In genomic region chr4:87865960-87866598, GRCh38 we compare ENCODE assay signal across 14 cellular contexts. TPM values are rescaled to one million over a fixed set of nuclear protein-coding genes. Genes with fewer than 3 reads are reported as not detected.
DNase-seq lines count a peak whose midpoint lies in the region; ATAC-seq, FAIRE-seq and TF ChIP-seq lines count a peak whose summit lies in the region.
"Had no signal": no experiment of that assay in that cellular context is flagged by ENCODE, and none has a peak within 500 bp of the region (broad histone marks: within the 10 kb centered on the region; RNA-seq: fewer than 3 reads in every experiment).

No MANE protein-coding gene starts in this region.

- H3K36me3 ChIP-seq in HAP-1 (replicated peaks) (no peaks in the 10 kb centered on the region), astrocyte (ENCODE audit: insufficient read depth, low read length) (no peaks in the 10 kb centered on the region), keratinocyte (ENCODE audit: control insufficient read depth in 2 of 2, extremely low read depth in 1 of 2, insufficient read depth in 2 of 2, low read length in 2 of 2) (no peaks in the 10 kb centered on the region), upper lobe of left lung (no peaks in the 10 kb centered on the region)

- H3K36me3 Mint-ChIP-seq in astrocyte (ENCODE audit: low read depth, unreplicated experiment) (no peaks in the 10 kb centered on the region), type B pancreatic cell (no peaks in the 10 kb centered on the region)

- peak; percentile 43 for FAIRE-seq in astrocyte (lab: Jason Lieb, UNC)
- peak; percentile 5 for FAIRE-seq in keratinocyte (lab: Jason Lieb, UNC)
- no peak for FAIRE-seq in GM19239 (lab: Jason Lieb, UNC)

- TF ChIP-seq EP300 in upper lobe of left lung (IDR thresholded peaks at IDR 0.05) = no peak

- H3K27me3 ChIP-seq in HAP-1 (ENCODE audit: low read depth) (no peaks in the 10 kb centered on the region), astrocyte (ENCODE audit: insufficient read depth, low read length) (no peaks in the 10 kb centered on the region), keratinocyte (ENCODE audit: control insufficient read depth, extremely low read depth, insufficient read depth, low read length) (no peaks in the 10 kb centered on the region), upper lobe of left lung (no peaks in the 10 kb centered on the region)
- H3K27me3 ChIP-seq: dorsolateral prefrontal cortex had no signal

- no peaks in the 10 kb centered on the region for H3K9me1 ChIP-seq in keratinocyte (ENCODE audit: control insufficient read depth, extremely low read depth, insufficient read depth, low read length)

- H4K20me1 ChIP-seq in astrocyte (ENCODE audit: insufficient read depth, low read length) = no peaks in the 10 kb centered on the region
- H4K20me1 ChIP-seq in keratinocyte (ENCODE audit: control insufficient read depth, extremely low read depth, insufficient read depth, low read length) = no peaks in the 10 kb centered on the region

- H3K9me3 ChIP-seq in HAP-1 = no peaks in the 10 kb centered on the region
- H3K9me3 ChIP-seq in astrocyte (ENCODE audit: insufficient read depth, low read depth, low read length) = no peaks in the 10 kb centered on the region
- no peaks in the 10 kb centered on the region for H3K9me3 ChIP-seq in keratinocyte (ENCODE audit: control insufficient read depth, low read depth, low read length)
- no peaks in the 10 kb centered on the region for H3K9me3 ChIP-seq in upper lobe of left lung

- H3K4me2 ChIP-seq in astrocyte (ENCODE audit: low read length) (peak overlapping the region; percentile 71), keratinocyte (ENCODE audit: control insufficient read depth, extremely low read depth, insufficient read depth, low read depth, low read length) (no peak overlapping the region)

- DNase-seq in HAP-1 (ENCODE audit: low spot score in 2 of 2) (peak; percentile 72 to 78), astrocyte (ENCODE audit: low read depth) (peak; percentile 57), keratinocyte (ENCODE audit: low read depth, low spot score) (no peak), type B pancreatic cell (ENCODE audit: extremely low spot score, unreplicated experiment) (no peak), GM19239 (ENCODE audit: insufficient read length, low spot score) (no peak), upper lobe of left lung (no peak)
- DNase-seq: activated naive CD4-positive, alpha-beta T cell treated with anti-CD3 and anti-CD28 coated beads for 36 hours; dorsolateral prefrontal cortex; GDM1; GOT3; hippocampal formation; MM.1S; NCI-H526 had no signal

- H3K9me3 Mint-ChIP-seq in astrocyte (ENCODE audit: unreplicated experiment) (peaks cover 1% of the 10 kb centered on the region), type B pancreatic cell (no peaks in the 10 kb centered on the region)
- H3K9me3 Mint-ChIP-seq: activated naive CD4-positive, alpha-beta T cell treated with anti-CD3 and anti-CD28 coated beads for 36 hours had no signal

- H3K27me3 Mint-ChIP-seq in astrocyte (ENCODE audit: low read depth, unreplicated experiment) = no peaks in the 10 kb centered on the region
- no peaks in the 10 kb centered on the region for H3K27me3 Mint-ChIP-seq in type B pancreatic cell

- H3K4me1 Mint-ChIP-seq in astrocyte (ENCODE audit: low read depth, unreplicated experiment) = peaks cover 32% of the 10 kb centered on the region
- peaks cover 15% of the 10 kb centered on the region for H3K4me1 Mint-ChIP-seq in type B pancreatic cell (ENCODE audit: unreplicated experiment)

- H2AFZ ChIP-seq in astrocyte (ENCODE audit: low read depth, low read length) = peak overlapping the region; percentile 48
- no peak overlapping the region for H2AFZ ChIP-seq in keratinocyte (ENCODE audit: control insufficient read depth, low read length)

- in situ Hi-C loops in HAP-1 (cut with MboI; ENCODE audit: low sequenced_read_pairs) = no loop called here

- H3K27ac ChIP-seq in astrocyte (ENCODE audit: low read depth, low read length) = peak overlapping the region; percentile 63
- H3K27ac ChIP-seq in keratinocyte (ENCODE audit: control insufficient read depth, insufficient read depth, low read length) = no peak overlapping the region
- no peak overlapping the region for H3K27ac ChIP-seq in upper lobe of left lung
- H3K27ac ChIP-seq: dorsolateral prefrontal cortex had no signal

- H3K79me2 ChIP-seq in astrocyte (ENCODE audit: insufficient read depth, low read length) (no peaks in the 10 kb centered on the region), keratinocyte (ENCODE audit: control insufficient read depth, insufficient read depth, low read length) (no peaks in the 10 kb centered on the region)

- TF ChIP-seq CTCF in astrocyte (IDR thresholded peaks at IDR 0.05; ENCODE audit: insufficient read depth, low read depth, low read length) = no peak
- no peak for TF ChIP-seq CTCF in keratinocyte (optimal IDR thresholded peaks at IDR 0.05 in 1 of 3, IDR thresholded peaks at IDR 0.05 in 1 of 3, conservative IDR thresholded peaks at IDR 0.05 in 1 of 3; ENCODE audit: extremely low read depth in 1 of 3, insufficient read depth in 2 of 3, low read length in 3 of 3)
- TF ChIP-seq CTCF in type B pancreatic cell (conservative IDR thresholded peaks at IDR 0.05) = no peak
- TF ChIP-seq CTCF in upper lobe of left lung (IDR thresholded peaks at IDR 0.05) = no peak

- no peak overlapping the region for H3K4me3 ChIP-seq in HAP-1
- no peak overlapping the region for H3K4me3 ChIP-seq in astrocyte (ENCODE audit: insufficient read depth, low read depth, low read length)
- H3K4me3 ChIP-seq in keratinocyte (ENCODE audit: control insufficient read depth in 2 of 3, extremely low read depth in 1 of 3, insufficient read depth in 2 of 3, low read depth in 1 of 3, low read length in 3 of 3) = no peak overlapping the region
- no peak overlapping the region for H3K4me3 ChIP-seq in upper lobe of left lung
- H3K4me3 ChIP-seq: dorsolateral prefrontal cortex had no signal

- dilution Hi-C loops in keratinocyte (cut with MboI; ENCODE audit: extremely low pct_ligation_motif_present, low sequenced_read_pairs) = loop anchor here (25.0 kb wide), 2 partner anchors 96 to 346 kb away; no protein-coding TSS in a partner anchor

- ATAC-seq in HG03442 (IDR thresholded peaks at IDR 0.05; ENCODE audit: unreplicated experiment) (no peak), upper lobe of left lung (ENCODE audit: low FRiP score in 2 of 2) (no peak)

- TF ChIP-seq POLR2A in upper lobe of left lung (IDR thresholded peaks at IDR 0.05) = no peak

- 64 to 74% methylated on average over 1 of the region's 1 CpG for whole genome bisulfite sequencing in upper lobe of left lung, 2 donors

- H3K27ac Mint-ChIP-seq in astrocyte (ENCODE audit: unreplicated experiment) (peak overlapping the region; percentile 96), type B pancreatic cell (peak overlapping the region; percentile 83)
- H3K27ac Mint-ChIP-seq: activated naive CD4-positive, alpha-beta T cell treated with anti-CD3 and anti-CD28 coated beads for 36 hours had no signal

- H3K4me3 Mint-ChIP-seq in astrocyte (ENCODE audit: unreplicated experiment) = peak overlapping the region; percentile 63
- H3K4me3 Mint-ChIP-seq in type B pancreatic cell = peak overlapping the region; percentile 46
- H3K4me3 Mint-ChIP-seq: activated naive CD4-positive, alpha-beta T cell treated with anti-CD3 and anti-CD28 coated beads for 36 hours had no signal

- H3K4me1 ChIP-seq in HAP-1 (peaks cover 16% of the 10 kb centered on the region), astrocyte (ENCODE audit: insufficient read depth, low read length) (peaks cover 17% of the 10 kb centered on the region), keratinocyte (ENCODE audit: control insufficient read depth, extremely low read depth, insufficient read depth, low read length) (no peaks in the 10 kb centered on the region), upper lobe of left lung (peaks cover 0 to 11% (median 6%) of the 10 kb centered on the region in 4 donors)

- peak overlapping the region; percentile 56 for H3K9ac ChIP-seq in astrocyte (ENCODE audit: low read length)
- H3K9ac ChIP-seq in keratinocyte (ENCODE audit: control insufficient read depth, extremely low read depth, insufficient read depth, low read length) = no peak overlapping the region

RNA-seq across cellular contexts. Expression of gene MEPE, which starts 33.3 kb away (rescaled TPM):
- total RNA-seq in astrocyte (not detected in 2 replicates), type B pancreatic cell (ENCODE audit: low replicate concordance) (not detected in 2 replicates), upper lobe of left lung (not detected)
- not detected in 3 replicates for polyA plus RNA-seq in keratinocyte
- not detected for polyA plus RNA-seq in keratinocyte (2011; ENCODE audit: low read depth)
- polyA plus RNA-seq in keratinocyte (2011; cell fraction: cytosol; rRNA removed) = not detected in 2 replicates
- polyA plus RNA-seq in keratinocyte (2011; cell fraction: nucleus; rRNA removed) = not detected in 2 replicates
- not detected in 2 replicates for polyA plus RNA-seq in keratinocyte (2012; ENCODE audit: low replicate concordance)
- not detected in 3 replicates for polyA minus RNA-seq in keratinocyte
- not detected for polyA minus RNA-seq in keratinocyte (2011; cell fraction: cytosol; rRNA and poly(A)+ RNA removed)
- polyA minus RNA-seq in keratinocyte (2011; cell fraction: nucleus; rRNA and poly(A)+ RNA removed) = not detected in 2 replicates
- total RNA-seq: activated naive CD4-positive, alpha-beta T cell treated with anti-CD3 and anti-CD28 coated beads for 36 hours had no signal

Comparison
In these comparisons a context has a peak if more than half of its experiments do, and no peak if none do; other contexts are left out.
1. DNase-seq: peak in HAP-1 (2 of 2) and astrocyte (single experiment); none in keratinocyte (single experiment), type B pancreatic cell (single experiment), GM19239 (single experiment) and upper lobe of left lung (0 of 2).